Comparison of ENCODE assay signal across 23 cellular contexts in genomic region chr1:17200756-17201155, GRCh38. TPM values are rescaled to one million over a fixed set of nuclear protein-coding genes. Genes with fewer than 3 reads are reported as not detected.
A peak's percentile ranks its signal among the peaks of the same experiment; 100 is the strongest.
DNase-seq lines count a peak whose midpoint lies in the region; ATAC-seq, FAIRE-seq and TF ChIP-seq lines count a peak whose summit lies in the region.
"Had no signal": no experiment of that assay in that cellular context is flagged by ENCODE, and none has a peak within 500 bp of the region (broad histone marks: within the 10 kb centered on the region; RNA-seq: fewer than 3 reads in every experiment).

No MANE protein-coding gene starts in this region.

- no peak overlapping the region for H3K4me3 ChIP-seq in Panc1 (ENCODE audit: low read depth in 2 of 2, low read length in 2 of 2)
- H3K4me3 ChIP-seq in epithelial cell of proximal tubule (ENCODE audit: low read depth, low read length): no peak overlapping the region
- H3K4me3 ChIP-seq in esophagus muscularis mucosa: no peak overlapping the region
- H3K4me3 ChIP-seq: BLaER1, upper lobe of left lung had no signal

- H3K36me3 ChIP-seq in Panc1 (ENCODE audit: control insufficient read depth, insufficient read depth, low read length): no peaks in the 10 kb centered on the region
- no peaks in the 10 kb centered on the region for H3K36me3 ChIP-seq in esophagus muscularis mucosa
- H3K36me3 ChIP-seq: BLaER1, upper lobe of left lung had no signal

- no TSS peak for BruUV-seq in Panc1 (replicated peaks; lab: Mats Ljungman, UMichigan)

- H3K27me3 ChIP-seq in Panc1 (ENCODE audit: control insufficient read depth, insufficient read depth, low read length) (no peaks in the 10 kb centered on the region), esophagus muscularis mucosa (peaks cover 0 to 51% (median 0%) of the 10 kb centered on the region in 4 donors)
- H3K27me3 ChIP-seq: BLaER1, upper lobe of left lung had no signal

- no peaks in the 10 kb centered on the region for H3K9me3 Mint-ChIP-seq in activated CD4-positive, alpha-beta T cell treated with anti-CD3 and anti-CD28 coated beads for 36 hours (ENCODE audit: low read depth)
- H3K9me3 Mint-ChIP-seq in nephron: no peaks in the 10 kb centered on the region
- H3K9me3 Mint-ChIP-seq: stimulated activated naive CD8-positive, alpha-beta T cell treated with anti-CD3 and anti-CD28 coated beads, Interleukin-15, Interleukin-2, amounts not matched to agents 100 ng/mL and 50 ng/mL, for 24 hours had no signal

- TF ChIP-seq CTCF in Panc1 (IDR thresholded peaks at IDR 0.05): no peak
- TF ChIP-seq CTCF in epithelial cell of proximal tubule (conservative IDR thresholded peaks at IDR 0.05; ENCODE audit: low read depth, low read length): no peak
- no peak for TF ChIP-seq CTCF in nephron (IDR thresholded peaks at IDR 0.05; ENCODE audit: unreplicated experiment in 3 of 3)
- TF ChIP-seq CTCF in D721Med (IDR thresholded peaks at IDR 0.05; ENCODE audit: insufficient read depth, missing control alignments): no peak
- no peak for TF ChIP-seq CTCF in esophagus muscularis mucosa (IDR thresholded peaks at IDR 0.05)

- CTCF ChIA-PET in activated CD4-positive, alpha-beta T cell treated with anti-CD3 and anti-CD28 coated beads for 36 hours (lab: Charles Lee): interaction anchor here (0.6 to 1.8 kb wide), 3 partner anchors 11 to 46 kb away, joined by 3 to 4 read pairs (median 3); no protein-coding TSS in a partner anchor
- CTCF ChIA-PET in Panc1 (lab: Charles Lee): no interaction called here

- intact Hi-C loops in activated CD4-positive, alpha-beta T cell treated with anti-CD3 and anti-CD28 coated beads for 36 hours (cut with DNase I, micrococcal nuclease): no loop called here
- intact Hi-C loops in Panc1 (cut with micrococcal nuclease; ENCODE audit: unreplicated experiment) (no loop called here), esophagus muscularis mucosa (cut with DNase I) (no loop called here)

- peaks cover 45% of the 10 kb centered on the region for H3K4me1 Mint-ChIP-seq in activated CD4-positive, alpha-beta T cell treated with anti-CD3 and anti-CD28 coated beads for 36 hours
- peaks cover 17% of the 10 kb centered on the region for H3K4me1 Mint-ChIP-seq in nephron

- no peak for TF ChIP-seq POLR2A in esophagus muscularis mucosa (IDR thresholded peaks at IDR 0.05; ENCODE audit: low read depth)

- DNase-seq in activated CD4-positive, alpha-beta T cell treated with anti-CD3 and anti-CD28 coated beads for 36 hours: peak; percentile 1
- DNase-seq in activated CD4-positive, alpha-beta T cell treated with anti-CD3 and anti-CD28 coated beads for 4 hours: no peak
- no peak for DNase-seq in Panc1 (ENCODE audit: low read depth, low spot score)
- peak; percentile 93 for DNase-seq in epithelial cell of proximal tubule (ENCODE audit: low read depth)
- DNase-seq in D721Med (ENCODE audit: insufficient read length, low spot score): no peak
- DNase-seq in esophagus muscularis mucosa (ENCODE audit: extremely low spot score): no peak
- no peak for DNase-seq in NOMO-1 treated with dmso at 0.1 percent for 144 hours (lab: John Stamatoyannopoulos, UW; ENCODE audit: unreplicated experiment)
- DNase-seq: activated CD4-positive, alpha-beta T cell treated with anti-CD3 and anti-CD28 coated beads, Interleukin-2, amount 50 U/mL, for 48 hours; activated effector memory CD4-positive, alpha-beta T cell treated with Interleukin-2 at 50 U/mL for 16 hours; anterior cingulate cortex; mesendoderm; NCI-H1417 treated with DMSO at 0.1 percent for 48 hours; NCI-H2171 treated with DMSO at 0.1 percent for 48 hours; NCI-H748 treated with DMSO at 0.1 percent for 48 hours; stimulated activated CD4-positive, alpha-beta T cell treated with anti-CD3 and anti-CD28 coated beads, Interleukin-15, amount 100 ng/mL, for 24 hours had no signal

- H3K4me3 Mint-ChIP-seq in activated CD4-positive, alpha-beta T cell treated with anti-CD3 and anti-CD28 coated beads for 36 hours: no peak overlapping the region
- H3K4me3 Mint-ChIP-seq in nephron: no peak overlapping the region
- H3K4me3 Mint-ChIP-seq: stimulated activated naive CD8-positive, alpha-beta T cell treated with anti-CD3 and anti-CD28 coated beads, Interleukin-15, Interleukin-2, amounts not matched to agents 100 ng/mL and 50 ng/mL, for 24 hours had no signal

- in situ Hi-C loops in Panc1 (cut with HindIII; ENCODE audit: low pct_unique_long_range_greater_than_20kb, low sequenced_read_pairs): no loop called here

- H3K27ac ChIP-seq in Panc1 (ENCODE audit: low read length): peak overlapping the region; percentile 78
- H3K27ac ChIP-seq in esophagus muscularis mucosa (replicated peaks in 1 of 4): no peak overlapping the region
- H3K27ac ChIP-seq: 22Rv1, BLaER1, upper lobe of left lung had no signal

- H3K27ac Mint-ChIP-seq in activated CD4-positive, alpha-beta T cell treated with anti-CD3 and anti-CD28 coated beads for 36 hours: peak overlapping the region; percentile 57
- H3K27ac Mint-ChIP-seq in nephron: peak overlapping the region; percentile 88 to 97 (median 96)
- H3K27ac Mint-ChIP-seq: stimulated activated naive CD8-positive, alpha-beta T cell treated with anti-CD3 and anti-CD28 coated beads, Interleukin-15, Interleukin-2, amounts not matched to agents 100 ng/mL and 50 ng/mL, for 24 hours had no signal

- no peaks in the 10 kb centered on the region for H3K36me3 Mint-ChIP-seq in activated CD4-positive, alpha-beta T cell treated with anti-CD3 and anti-CD28 coated beads for 36 hours (ENCODE audit: low read depth)
- no peaks in the 10 kb centered on the region for H3K36me3 Mint-ChIP-seq in nephron (ENCODE audit: low read depth)

- H3K4me1 ChIP-seq in Panc1 (ENCODE audit: control insufficient read depth, insufficient read depth, low read length): peaks cover 26% of the 10 kb centered on the region
- no peaks in the 10 kb centered on the region for H3K4me1 ChIP-seq in esophagus muscularis mucosa
- H3K4me1 ChIP-seq: upper lobe of left lung had no signal

- 72% methylated on average over 5 of the region's 5 CpGs for WGBS in esophagus muscularis mucosa

- POLR2A ChIA-PET in activated CD4-positive, alpha-beta T cell treated with anti-CD3 and anti-CD28 coated beads for 36 hours (lab: Charles Lee): interaction anchor here (0.6 kb wide), 1 partner anchor 577 kb away, joined by 3 read pairs; no protein-coding TSS in a partner anchor
- POLR2A ChIA-PET in Panc1 (lab: Charles Lee): no interaction called here

- no peak for FAIRE-seq in D721Med (lab: Jason Lieb, UNC)
- FAIRE-seq: colon, H1 had no signal

- H3K9me3 ChIP-seq in Panc1 (ENCODE audit: control insufficient read depth, insufficient read depth, low read depth, low read length) (no peaks in the 10 kb centered on the region), esophagus muscularis mucosa (no peaks in the 10 kb centered on the region)
- H3K9me3 ChIP-seq: BLaER1, upper lobe of left lung had no signal

- peaks cover 10% of the 10 kb centered on the region for H3K27me3 Mint-ChIP-seq in activated CD4-positive, alpha-beta T cell treated with anti-CD3 and anti-CD28 coated beads for 36 hours
- peaks cover 13% of the 10 kb centered on the region for H3K27me3 Mint-ChIP-seq in nephron (ENCODE audit: low read depth)

- no peak for ATAC-seq in activated CD4-positive, alpha-beta T cell treated with anti-CD3 and anti-CD28 coated beads for 36 hours
- ATAC-seq in Panc1: no peak

- no peak for TF ChIP-seq EP300 in esophagus muscularis mucosa (IDR thresholded peaks at IDR 0.05)

RNA-seq across cellular contexts. Expression of gene PADI1, which starts 4.2 kb away (rescaled TPM):
- total RNA-seq in activated CD4-positive, alpha-beta T cell treated with anti-CD3 and anti-CD28 coated beads for 36 hours: not detected
- total RNA-seq in Panc1 (2021; ENCODE audit: unreplicated experiment) (2.3 TPM), epithelial cell of proximal tubule (1.1 and 3.4 TPM in 2 replicates), esophagus muscularis mucosa (1 to 10 TPM in 1 of 4 donors, not detected in 3; 2.1 TPM)
- polyA plus RNA-seq in Panc1 (2012; ENCODE audit: insufficient read length): 2.6 TPM
- total RNA-seq: upper lobe of left lung had no signal

RNA-seq across cellular contexts. Expression of gene PADI3, which starts 48.1 kb away (rescaled TPM):
- not detected for total RNA-seq in activated CD4-positive, alpha-beta T cell treated with anti-CD3 and anti-CD28 coated beads for 36 hours
- 3.4 TPM for total RNA-seq in Panc1 (2021; ENCODE audit: unreplicated experiment)
- polyA plus RNA-seq in Panc1 (2012; ENCODE audit: insufficient read length): 4.4 TPM
- total RNA-seq in epithelial cell of proximal tubule: 0.07 TPM in 1 of 2 replicates, not detected in the other
- not detected for total RNA-seq in esophagus muscularis mucosa
- total RNA-seq: glomerular endothelial cell, upper lobe of left lung had no signal

Comparison
In these comparisons a context has a peak if more than half of its experiments do, and no peak if none do; other contexts are left out.
1. DNase-seq: peak in activated CD4-positive, alpha-beta T cell treated with anti-CD3 and anti-CD28 coated beads for 36 hours (single experiment) and epithelial cell of proximal tubule (single experiment); none in activated CD4-positive, alpha-beta T cell treated with anti-CD3 and anti-CD28 coated beads for 4 hours (0 of 2), Panc1 (single experiment), D721Med (single experiment), esophagus muscularis mucosa (single experiment) and NOMO-1 treated with dmso at 0.1 percent for 144 hours (single experiment).